In the genomic region with DNA sequence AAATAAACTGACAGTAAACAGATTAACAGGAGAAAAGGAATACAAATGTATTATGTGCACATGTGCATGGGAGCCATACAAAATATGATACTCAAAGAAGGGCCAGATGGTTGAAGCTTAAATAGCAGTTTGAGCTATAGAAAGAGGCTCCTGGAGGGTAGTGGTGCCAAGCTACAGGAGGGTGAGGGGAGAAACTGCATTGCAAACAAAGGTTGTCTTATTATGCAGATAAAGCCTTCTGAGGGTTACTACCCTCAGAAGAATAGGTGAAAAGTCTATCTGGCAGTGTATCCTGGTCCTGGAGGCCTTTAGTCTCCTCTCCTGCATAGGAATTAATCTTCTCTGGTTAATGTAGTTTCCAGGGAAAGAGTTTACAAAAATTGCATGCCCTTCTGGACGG, we compare ENCODE assay signal across 1 cellular context.
TF ChIP-seq lines count a peak whose summit lies in the region.

No MANE protein-coding gene starts in this region.

TF ChIP-seq in WTC11, 78 proteins besides CTCF, POLR2A, EP300 and RAD21 (continued from another document):
- TF ChIP-seq, protein P1, sequence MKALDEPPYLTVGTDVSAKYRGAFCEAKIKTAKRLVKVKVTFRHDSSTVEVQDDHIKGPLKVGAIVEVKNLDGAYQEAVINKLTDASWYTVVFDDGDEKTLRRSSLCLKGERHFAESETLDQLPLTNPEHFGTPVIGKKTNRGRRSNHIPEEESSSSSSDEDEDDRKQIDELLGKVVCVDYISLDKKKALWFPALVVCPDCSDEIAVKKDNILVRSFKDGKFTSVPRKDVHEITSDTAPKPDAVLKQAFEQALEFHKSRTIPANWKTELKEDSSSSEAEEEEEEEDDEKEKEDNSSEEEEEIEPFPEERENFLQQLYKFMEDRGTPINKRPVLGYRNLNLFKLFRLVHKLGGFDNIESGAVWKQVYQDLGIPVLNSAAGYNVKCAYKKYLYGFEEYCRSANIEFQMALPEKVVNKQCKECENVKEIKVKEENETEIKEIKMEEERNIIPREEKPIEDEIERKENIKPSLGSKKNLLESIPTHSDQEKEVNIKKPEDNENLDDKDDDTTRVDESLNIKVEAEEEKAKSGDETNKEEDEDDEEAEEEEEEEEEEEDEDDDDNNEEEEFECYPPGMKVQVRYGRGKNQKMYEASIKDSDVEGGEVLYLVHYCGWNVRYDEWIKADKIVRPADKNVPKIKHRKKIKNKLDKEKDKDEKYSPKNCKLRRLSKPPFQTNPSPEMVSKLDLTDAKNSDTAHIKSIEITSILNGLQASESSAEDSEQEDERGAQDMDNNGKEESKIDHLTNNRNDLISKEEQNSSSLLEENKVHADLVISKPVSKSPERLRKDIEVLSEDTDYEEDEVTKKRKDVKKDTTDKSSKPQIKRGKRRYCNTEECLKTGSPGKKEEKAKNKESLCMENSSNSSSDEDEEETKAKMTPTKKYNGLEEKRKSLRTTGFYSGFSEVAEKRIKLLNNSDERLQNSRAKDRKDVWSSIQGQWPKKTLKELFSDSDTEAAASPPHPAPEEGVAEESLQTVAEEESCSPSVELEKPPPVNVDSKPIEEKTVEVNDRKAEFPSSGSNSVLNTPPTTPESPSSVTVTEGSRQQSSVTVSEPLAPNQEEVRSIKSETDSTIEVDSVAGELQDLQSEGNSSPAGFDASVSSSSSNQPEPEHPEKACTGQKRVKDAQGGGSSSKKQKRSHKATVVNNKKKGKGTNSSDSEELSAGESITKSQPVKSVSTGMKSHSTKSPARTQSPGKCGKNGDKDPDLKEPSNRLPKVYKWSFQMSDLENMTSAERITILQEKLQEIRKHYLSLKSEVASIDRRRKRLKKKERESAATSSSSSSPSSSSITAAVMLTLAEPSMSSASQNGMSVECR (CRISPR knock-in tag; IDR thresholded peaks at IDR 0.05; ENCODE audit: borderline replicate concordance), result no peak
- TF ChIP-seq, protein P2, sequence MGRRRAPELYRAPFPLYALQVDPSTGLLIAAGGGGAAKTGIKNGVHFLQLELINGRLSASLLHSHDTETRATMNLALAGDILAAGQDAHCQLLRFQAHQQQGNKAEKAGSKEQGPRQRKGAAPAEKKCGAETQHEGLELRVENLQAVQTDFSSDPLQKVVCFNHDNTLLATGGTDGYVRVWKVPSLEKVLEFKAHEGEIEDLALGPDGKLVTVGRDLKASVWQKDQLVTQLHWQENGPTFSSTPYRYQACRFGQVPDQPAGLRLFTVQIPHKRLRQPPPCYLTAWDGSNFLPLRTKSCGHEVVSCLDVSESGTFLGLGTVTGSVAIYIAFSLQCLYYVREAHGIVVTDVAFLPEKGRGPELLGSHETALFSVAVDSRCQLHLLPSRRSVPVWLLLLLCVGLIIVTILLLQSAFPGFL (CRISPR knock-in tag; IDR thresholded peaks at IDR 0.05; ENCODE audit: borderline replicate concordance), result no peak
- TF ChIP-seq, protein P3, sequence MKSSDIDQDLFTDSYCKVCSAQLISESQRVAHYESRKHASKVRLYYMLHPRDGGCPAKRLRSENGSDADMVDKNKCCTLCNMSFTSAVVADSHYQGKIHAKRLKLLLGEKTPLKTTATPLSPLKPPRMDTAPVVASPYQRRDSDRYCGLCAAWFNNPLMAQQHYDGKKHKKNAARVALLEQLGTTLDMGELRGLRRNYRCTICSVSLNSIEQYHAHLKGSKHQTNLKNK (CRISPR knock-in tag; IDR thresholded peaks at IDR 0.05), result no peak
- TF ChIP-seq, protein P4, sequence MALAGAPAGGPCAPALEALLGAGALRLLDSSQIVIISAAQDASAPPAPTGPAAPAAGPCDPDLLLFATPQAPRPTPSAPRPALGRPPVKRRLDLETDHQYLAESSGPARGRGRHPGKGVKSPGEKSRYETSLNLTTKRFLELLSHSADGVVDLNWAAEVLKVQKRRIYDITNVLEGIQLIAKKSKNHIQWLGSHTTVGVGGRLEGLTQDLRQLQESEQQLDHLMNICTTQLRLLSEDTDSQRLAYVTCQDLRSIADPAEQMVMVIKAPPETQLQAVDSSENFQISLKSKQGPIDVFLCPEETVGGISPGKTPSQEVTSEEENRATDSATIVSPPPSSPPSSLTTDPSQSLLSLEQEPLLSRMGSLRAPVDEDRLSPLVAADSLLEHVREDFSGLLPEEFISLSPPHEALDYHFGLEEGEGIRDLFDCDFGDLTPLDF (CRISPR knock-in tag; IDR thresholded peaks at IDR 0.05), result no peak
- TF ChIP-seq, protein P5, sequence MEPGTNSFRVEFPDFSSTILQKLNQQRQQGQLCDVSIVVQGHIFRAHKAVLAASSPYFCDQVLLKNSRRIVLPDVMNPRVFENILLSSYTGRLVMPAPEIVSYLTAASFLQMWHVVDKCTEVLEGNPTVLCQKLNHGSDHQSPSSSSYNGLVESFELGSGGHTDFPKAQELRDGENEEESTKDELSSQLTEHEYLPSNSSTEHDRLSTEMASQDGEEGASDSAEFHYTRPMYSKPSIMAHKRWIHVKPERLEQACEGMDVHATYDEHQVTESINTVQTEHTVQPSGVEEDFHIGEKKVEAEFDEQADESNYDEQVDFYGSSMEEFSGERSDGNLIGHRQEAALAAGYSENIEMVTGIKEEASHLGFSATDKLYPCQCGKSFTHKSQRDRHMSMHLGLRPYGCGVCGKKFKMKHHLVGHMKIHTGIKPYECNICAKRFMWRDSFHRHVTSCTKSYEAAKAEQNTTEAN (CRISPR knock-in tag; IDR thresholded peaks at IDR 0.05), result no peak
- no peak for TF ChIP-seq RELA (CRISPR knock-in tag; IDR thresholded peaks at IDR 0.05; ENCODE audit: borderline replicate concordance)
- TF ChIP-seq, protein P6, sequence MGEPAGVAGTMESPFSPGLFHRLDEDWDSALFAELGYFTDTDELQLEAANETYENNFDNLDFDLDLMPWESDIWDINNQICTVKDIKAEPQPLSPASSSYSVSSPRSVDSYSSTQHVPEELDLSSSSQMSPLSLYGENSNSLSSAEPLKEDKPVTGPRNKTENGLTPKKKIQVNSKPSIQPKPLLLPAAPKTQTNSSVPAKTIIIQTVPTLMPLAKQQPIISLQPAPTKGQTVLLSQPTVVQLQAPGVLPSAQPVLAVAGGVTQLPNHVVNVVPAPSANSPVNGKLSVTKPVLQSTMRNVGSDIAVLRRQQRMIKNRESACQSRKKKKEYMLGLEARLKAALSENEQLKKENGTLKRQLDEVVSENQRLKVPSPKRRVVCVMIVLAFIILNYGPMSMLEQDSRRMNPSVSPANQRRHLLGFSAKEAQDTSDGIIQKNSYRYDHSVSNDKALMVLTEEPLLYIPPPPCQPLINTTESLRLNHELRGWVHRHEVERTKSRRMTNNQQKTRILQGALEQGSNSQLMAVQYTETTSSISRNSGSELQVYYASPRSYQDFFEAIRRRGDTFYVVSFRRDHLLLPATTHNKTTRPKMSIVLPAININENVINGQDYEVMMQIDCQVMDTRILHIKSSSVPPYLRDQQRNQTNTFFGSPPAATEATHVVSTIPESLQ (CRISPR knock-in tag; IDR thresholded peaks at IDR 0.05), result no peak
- no peak for TF ChIP-seq NFE2L1 (CRISPR knock-in tag; IDR thresholded peaks at IDR 0.05)
- TF ChIP-seq ZNF219 (CRISPR knock-in tag; IDR thresholded peaks at IDR 0.05; ENCODE audit: borderline replicate concordance), result no peak
